13 cellular contexts compared by ENCODE assay signal in the genomic region with DNA sequence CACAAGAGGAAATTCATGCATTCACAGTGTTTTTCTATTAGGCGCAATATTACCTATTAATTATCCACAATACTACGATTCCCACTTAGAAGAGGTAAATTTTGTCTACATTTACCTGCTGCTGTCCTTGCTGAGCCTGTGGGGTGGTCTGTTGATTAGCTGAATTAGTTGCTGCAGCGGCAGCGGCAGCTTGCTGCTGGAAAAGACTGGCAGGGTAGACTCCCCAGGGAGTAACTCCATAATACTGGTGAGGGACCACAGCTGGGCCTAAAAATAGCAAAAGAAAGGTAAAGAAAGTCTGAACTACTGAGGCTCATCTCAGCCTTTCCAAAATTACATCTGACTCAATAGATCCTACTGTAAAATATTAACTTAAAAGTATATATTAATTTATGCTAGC.
DNase-seq lines count a peak whose midpoint lies in the region; ATAC-seq and TF ChIP-seq lines count a peak whose summit lies in the region.
"Had no signal": no experiment of that assay in that cellular context is flagged by ENCODE, and none has a peak within 500 bp of the region (broad histone marks: within the 10 kb centered on the region; RNA-seq: fewer than 3 reads in every experiment).

No MANE protein-coding gene starts in this region.

- DNase-seq in natural killer cell (no peak), WTC11 (ENCODE audit: low spot score) (no peak), cardiac septum (ENCODE audit: low spot score) (no peak), HPDE6-E6E7 (ENCODE audit: extremely low spot score) (no peak)
- DNase-seq in natural killer cell treated with Interleukin-12 subunit alpha and Interleukin-12 subunit beta and Interleukin-15 and Interleukin-18, amount 100 ng/mL, for 72 hours (ENCODE audit: low spot score) = no peak
- DNase-seq: MV-4-11, NCI-H1417 treated with DMSO at 0.1 percent for 48 hours, NCI-H2107, RPMI8226 had no signal

- POLR2A ChIA-PET in HEK293 (lab: Yijun Ruan, JAX) (interaction anchor here (1.6 kb wide), 1 partner anchor 91 kb away, joined by 6 read pairs; the partner anchor contains the start of gene PUM1), WTC11 (lab: Charles Lee) (no interaction called here)

- no peaks in the 10 kb centered on the region for H3K9me3 ChIP-seq in HEK293 (ENCODE audit: control insufficient read depth, insufficient read depth, low read depth, low read length)
- H3K9me3 ChIP-seq: BLaER1 treated with 17β-estradiol and CSF1 and Interleukin-3, amounts not matched to agents 10 nM and 100 nM had no signal

- CTCF ChIA-PET in HEK293 (lab: Yijun Ruan, JAX) (interaction anchor here (0.7 to 0.8 kb wide), 2 partner anchors 156 to 173 kb away, joined by 3 read pairs; no protein-coding TSS in a partner anchor), WTC11 (lab: Charles Lee) (no interaction called here)

- H3K27ac Mint-ChIP-seq in natural killer cell (peak overlapping the region; percentile 16 to 49), WTC11 (peak overlapping the region; percentile 66; the same call in 1 of the 2 replicates)
- H3K27ac Mint-ChIP-seq in natural killer cell treated with Interleukin-12 subunit alpha and Interleukin-12 subunit beta and Interleukin-15 and Interleukin-18, amount 100 ng/mL, for 72 hours = no peak overlapping the region

- H3K36me3 ChIP-seq in HEK293 (ENCODE audit: control insufficient read depth in 2 of 2, insufficient read depth in 1 of 2, low read length in 2 of 2) = peaks cover 19 to 85% of the 10 kb centered on the region in 2 experiments

- ATAC-seq in natural killer cell = no peak
- ATAC-seq in natural killer cell treated with Interleukin-12 subunit alpha and Interleukin-12 subunit beta and Interleukin-15 and Interleukin-18, amount 100 ng/mL, for 72 hours = no peak
- ATAC-seq in WTC11 = no peak
- no peak for ATAC-seq in HG02571 (IDR thresholded peaks at IDR 0.05; ENCODE audit: unreplicated experiment)
- ATAC-seq: HCT116 had no signal

- no peaks in the 10 kb centered on the region for H3K9me3 Mint-ChIP-seq in natural killer cell
- no peaks in the 10 kb centered on the region for H3K9me3 Mint-ChIP-seq in natural killer cell treated with Interleukin-12 subunit alpha and Interleukin-12 subunit beta and Interleukin-15 and Interleukin-18, amount 100 ng/mL, for 72 hours
- H3K9me3 Mint-ChIP-seq in WTC11 = no peaks in the 10 kb centered on the region

- no peak for TF ChIP-seq CTCF in natural killer cell (IDR thresholded peaks at IDR 0.05)
- no peak for TF ChIP-seq CTCF in HEK293 (tag by site-specific recombination; IDR thresholded peaks at IDR 0.05)
- no peak for TF ChIP-seq CTCF in WTC11 (IDR thresholded peaks at IDR 0.05)

- H3K36me3 Mint-ChIP-seq in natural killer cell (peaks cover 4% of the 10 kb centered on the region), WTC11 (peaks cover 55% of the 10 kb centered on the region)
- peaks cover 11% of the 10 kb centered on the region for H3K36me3 Mint-ChIP-seq in natural killer cell treated with Interleukin-12 subunit alpha and Interleukin-12 subunit beta and Interleukin-15 and Interleukin-18, amount 100 ng/mL, for 72 hours

- H3K4me3 Mint-ChIP-seq in natural killer cell (no peak overlapping the region), WTC11 (no peak overlapping the region)
- H3K4me3 Mint-ChIP-seq in natural killer cell treated with Interleukin-12 subunit alpha and Interleukin-12 subunit beta and Interleukin-15 and Interleukin-18, amount 100 ng/mL, for 72 hours = no peak overlapping the region

- H3K4me1 Mint-ChIP-seq in natural killer cell = peaks cover 48 to 55% of the 10 kb centered on the region in 2 donors
- peaks cover 32 to 47% of the 10 kb centered on the region in 2 donors for H3K4me1 Mint-ChIP-seq in natural killer cell treated with Interleukin-12 subunit alpha and Interleukin-12 subunit beta and Interleukin-15 and Interleukin-18, amount 100 ng/mL, for 72 hours (ENCODE audit: low read depth in 2 of 2)
- H3K4me1 Mint-ChIP-seq in WTC11 = peaks cover 12% of the 10 kb centered on the region

- H3K4me1 ChIP-seq in HEK293 (ENCODE audit: control insufficient read depth, insufficient read depth, low read length) = 0 out of 2 replicates have a peak, but pooled peaks cover 4% of the 10 kb centered on the region

- H3K27me3 Mint-ChIP-seq in natural killer cell (ENCODE audit: low read depth in 2 of 2) = no peaks in the 10 kb centered on the region
- no peaks in the 10 kb centered on the region for H3K27me3 Mint-ChIP-seq in natural killer cell treated with Interleukin-12 subunit alpha and Interleukin-12 subunit beta and Interleukin-15 and Interleukin-18, amount 100 ng/mL, for 72 hours
- no peaks in the 10 kb centered on the region for H3K27me3 Mint-ChIP-seq in WTC11 (ENCODE audit: low read depth)

- no peak overlapping the region for H3K27ac ChIP-seq in HEK293 (ENCODE audit: extremely low read depth, low read depth, low read length)

- intact Hi-C loops in natural killer cell (cut with micrococcal nuclease) (loop anchor here (10.0 kb wide), 1 partner anchor 90 kb away; the partner anchor contains the start of gene PUM1), cardiac septum (cut with DNase I) (no loop called here)

- no peak overlapping the region for H3K4me3 ChIP-seq in HEK293 (ENCODE audit: low read depth, low read length)
- H3K4me3 ChIP-seq: BLaER1 treated with 17β-estradiol and CSF1 and Interleukin-3, amounts not matched to agents 10 nM and 100 nM had no signal

TF ChIP-seq in HEK293, 187 proteins besides CTCF, POLR2A, EP300 and RAD21:
- TF ChIP-seq ZIC2 (tag by site-specific recombination; IDR thresholded peaks at IDR 0.05) (peak; percentile 41; the same call in 1 of the 2 replicates), ZNF37A (tag by site-specific recombination; IDR thresholded peaks at IDR 0.05) (no peak)

TF ChIP-seq in WTC11, 78 proteins besides CTCF, POLR2A, EP300 and RAD21:
- no peak for TF ChIP-seq CREM (CRISPR knock-in tag; IDR thresholded peaks at IDR 0.05)
- no peak for TF ChIP-seq TEAD4 (CRISPR knock-in tag; IDR thresholded peaks at IDR 0.05)
- TF ChIP-seq, protein P1, sequence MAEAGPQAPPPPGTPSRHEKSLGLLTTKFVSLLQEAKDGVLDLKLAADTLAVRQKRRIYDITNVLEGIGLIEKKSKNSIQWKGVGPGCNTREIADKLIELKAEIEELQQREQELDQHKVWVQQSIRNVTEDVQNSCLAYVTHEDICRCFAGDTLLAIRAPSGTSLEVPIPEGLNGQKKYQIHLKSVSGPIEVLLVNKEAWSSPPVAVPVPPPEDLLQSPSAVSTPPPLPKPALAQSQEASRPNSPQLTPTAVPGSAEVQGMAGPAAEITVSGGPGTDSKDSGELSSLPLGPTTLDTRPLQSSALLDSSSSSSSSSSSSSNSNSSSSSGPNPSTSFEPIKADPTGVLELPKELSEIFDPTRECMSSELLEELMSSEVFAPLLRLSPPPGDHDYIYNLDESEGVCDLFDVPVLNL (CRISPR knock-in tag; IDR thresholded peaks at IDR 0.05; ENCODE audit: borderline replicate concordance, low read depth) = no peak
- TF ChIP-seq ZNF423 (CRISPR knock-in tag; IDR thresholded peaks at IDR 0.05) = no peak
- no peak for TF ChIP-seq NR3C1 (CRISPR knock-in tag; conservative IDR thresholded peaks at IDR 0.05; ENCODE audit: low read depth)
- no peak for TF ChIP-seq RELA (CRISPR knock-in tag; IDR thresholded peaks at IDR 0.05; ENCODE audit: borderline replicate concordance)
- TF ChIP-seq MAX (CRISPR knock-in tag; IDR thresholded peaks at IDR 0.05) = no peak
- no peak for TF ChIP-seq RORB (CRISPR knock-in tag; IDR thresholded peaks at IDR 0.05)
- TF ChIP-seq JAZF1 (CRISPR knock-in tag; IDR thresholded peaks at IDR 0.05) = no peak
- no peak for TF ChIP-seq IRF2 (CRISPR knock-in tag; IDR thresholded peaks at IDR 0.05; ENCODE audit: borderline replicate concordance, low read depth)
- no peak for TF ChIP-seq EMX1 (CRISPR knock-in tag; IDR thresholded peaks at IDR 0.05)
- TF ChIP-seq JUN (CRISPR knock-in tag; IDR thresholded peaks at IDR 0.05) = no peak
- no peak for TF ChIP-seq GABPB1 (CRISPR knock-in tag; IDR thresholded peaks at IDR 0.05)

Comparison
In these comparisons a context has a peak if more than half of its experiments do, and no peak if none do; other contexts are left out.
1. H3K27ac Mint-ChIP-seq: peak in natural killer cell (2 of 2) and WTC11 (single experiment); none in natural killer cell treated with Interleukin-12 subunit alpha and Interleukin-12 subunit beta and Interleukin-15 and Interleukin-18, amount 100 ng/mL, for 72 hours (0 of 2).